18 cellular contexts compared by ENCODE assay signal in the genomic region with DNA sequence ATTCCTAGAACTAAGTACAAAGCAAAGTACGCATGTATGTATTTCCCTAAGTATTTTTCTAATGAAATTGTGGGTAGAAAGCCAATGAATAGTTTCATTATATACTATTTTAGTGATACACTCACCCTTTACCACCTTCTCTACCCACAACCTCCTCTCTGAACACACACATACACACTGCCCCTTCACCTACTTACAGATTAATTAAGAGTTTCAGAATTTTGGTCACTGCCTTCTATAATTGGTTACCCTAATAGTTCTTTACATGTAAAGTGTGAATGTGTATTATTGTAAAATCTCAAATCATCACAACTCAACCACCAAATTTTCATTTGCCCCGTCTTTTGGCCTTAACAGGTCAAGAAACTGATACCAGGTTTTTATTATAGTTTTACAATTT. TPM values are rescaled to one million over a fixed set of nuclear protein-coding genes. Genes with fewer than 3 reads are reported as not detected.
A peak's percentile ranks its signal among the peaks of the same experiment; 100 is the strongest.
DNase-seq lines count a peak whose midpoint lies in the region; ATAC-seq, FAIRE-seq and TF ChIP-seq lines count a peak whose summit lies in the region.
"Had no signal": no experiment of that assay in that cellular context is flagged by ENCODE, and none has a peak within 500 bp of the region (broad histone marks: within the 10 kb centered on the region; RNA-seq: fewer than 3 reads in every experiment).

No MANE protein-coding gene starts in this region.

- TF ChIP-seq RAD21 in GM12878 (IDR thresholded peaks at IDR 0.05; ENCODE audit: insufficient read depth, low read depth, low read length), result no peak

- CTCF ChIA-PET in Calu3 (lab: Charles Lee), result no interaction called here
- CTCF ChIA-PET in GM12878 (lab: Yijun Ruan, JAX), result interaction anchor here (1.3 to 8.0 kb wide), 3 partner anchors 26 to 257 kb away, joined by 3 to 128 read pairs (median 8); no protein-coding TSS in a partner anchor

- H3K27ac ChIP-seq in GM12878 (ENCODE audit: control insufficient read depth, insufficient read depth), result no peak overlapping the region
- H3K27ac ChIP-seq: HL-60 had no signal

- H3K79me2 ChIP-seq in GM12878 (ENCODE audit: control insufficient read depth, insufficient read depth, low read length), result no peaks in the 10 kb centered on the region

- TF ChIP-seq POLR2A in GM12878 (IDR thresholded peaks at IDR 0.05; ENCODE audit: low read depth, low read length), result no peak

- no peaks in the 10 kb centered on the region for H3K9me3 Mint-ChIP-seq in Calu3 (ENCODE audit: low read depth, unreplicated experiment)
- no peaks in the 10 kb centered on the region for H3K9me3 Mint-ChIP-seq in osteocyte (ENCODE audit: unreplicated experiment)
- no peaks in the 10 kb centered on the region for H3K9me3 Mint-ChIP-seq in type B pancreatic cell
- H3K9me3 Mint-ChIP-seq: CD4-positive, CD25-positive, alpha-beta regulatory T cell; CD8-positive, alpha-beta memory T cell; GM23338 had no signal

- TF ChIP-seq CTCF in Calu3 (IDR thresholded peaks at IDR 0.05; ENCODE audit: unreplicated experiment), result no peak
- no peak for TF ChIP-seq CTCF in GM12878 (IDR thresholded peaks at IDR 0.05 in 2 of 3, conservative IDR thresholded peaks at IDR 0.05 in 1 of 3; ENCODE audit: control insufficient read depth in 2 of 3, extremely low read depth in 1 of 3, insufficient read depth in 1 of 3, low read depth in 3 of 3, low read length in 3 of 3)
- no peak for TF ChIP-seq CTCF in osteocyte (IDR thresholded peaks at IDR 0.05)
- no peak for TF ChIP-seq CTCF in type B pancreatic cell (conservative IDR thresholded peaks at IDR 0.05)

- no peak overlapping the region for H3K4me3 ChIP-seq in GM12878
- H3K4me3 ChIP-seq: GM23338 had no signal

- peak in 1 of 2 experiments; percentile 23; a peak in 1 of 4 replicates for TF ChIP-seq EP300 in GM12878 (IDR thresholded peaks at IDR 0.05; ENCODE audit: borderline replicate concordance in 1 of 2, control insufficient read depth in 1 of 2, low read depth in 2 of 2, low read length in 2 of 2)

- 50% methylated on average over 2 of the region's 2 CpGs for WGBS in GM12878 (ENCODE audit: insufficient coverage, insufficient replicate concordance, low lambda C conversion rate, missing lambda C conversion rate)

- H2AFZ ChIP-seq in GM12878 (ENCODE audit: control insufficient read depth, low read depth, low read length), result no peak overlapping the region
- H2AFZ ChIP-seq: GM23338 had no signal

- RAD21 ChIA-PET in GM12878 (lab: Charles Lee; ENCODE audit: unreplicated experiment), result interaction anchor here (9.3 kb wide), 1 partner anchor 220 kb away, joined by 111 read pairs; no protein-coding TSS in a partner anchor

- H4K20me1 ChIP-seq in GM12878 (ENCODE audit: control insufficient read depth, insufficient read depth), result no peaks in the 10 kb centered on the region

- H3K27ac Mint-ChIP-seq in Calu3 (ENCODE audit: unreplicated experiment) (peak overlapping the region; percentile 10), osteocyte (ENCODE audit: unreplicated experiment) (peak overlapping the region; percentile 56), type B pancreatic cell (peak overlapping the region; percentile 5)
- H3K27ac Mint-ChIP-seq: CD4-positive, CD25-positive, alpha-beta regulatory T cell; GM23338 had no signal

- H3K4me1 Mint-ChIP-seq in Calu3 (ENCODE audit: low read depth, unreplicated experiment), result peaks cover 53% of the 10 kb centered on the region
- H3K4me1 Mint-ChIP-seq in osteocyte (ENCODE audit: unreplicated experiment), result peaks cover 69% of the 10 kb centered on the region
- H3K4me1 Mint-ChIP-seq in type B pancreatic cell (ENCODE audit: unreplicated experiment), result peaks cover 47% of the 10 kb centered on the region

- no peak overlapping the region for H3K4me2 ChIP-seq in GM12878 (ENCODE audit: control insufficient read depth, insufficient read depth)
- H3K4me2 ChIP-seq: GM23338 had no signal

- SMC1A ChIA-PET in GM12878 (lab: Charles Lee; ENCODE audit: uncharacterized antibody, unreplicated experiment), result interaction anchor here (0.6 to 5.7 kb wide), 4 partner anchors 17 to 257 kb away, joined by 3 to 90 read pairs (median 4); no protein-coding TSS in a partner anchor

- no peaks in the 10 kb centered on the region for H3K4me1 ChIP-seq in GM12878 (ENCODE audit: control insufficient read depth, insufficient read depth, low read length)
- H3K4me1 ChIP-seq: BE2C had no signal

- in situ Hi-C loops in GM12878 (cut with MboI), result loop anchor here (25.0 kb wide), 1 partner anchor 549 kb away; no protein-coding TSS in a partner anchor

- H3K4me3 Mint-ChIP-seq in Calu3 (ENCODE audit: low read depth, unreplicated experiment), result no peak overlapping the region
- H3K4me3 Mint-ChIP-seq in osteocyte (ENCODE audit: unreplicated experiment), result no peak overlapping the region
- no peak overlapping the region for H3K4me3 Mint-ChIP-seq in type B pancreatic cell
- H3K4me3 Mint-ChIP-seq: CD4-positive, CD25-positive, alpha-beta regulatory T cell; CD8-positive, alpha-beta memory T cell; GM23338 had no signal

- H3K27me3 Mint-ChIP-seq in Calu3 (ENCODE audit: unreplicated experiment), result no peaks in the 10 kb centered on the region
- H3K27me3 Mint-ChIP-seq in osteocyte (ENCODE audit: unreplicated experiment), result no peaks in the 10 kb centered on the region
- no peaks in the 10 kb centered on the region for H3K27me3 Mint-ChIP-seq in type B pancreatic cell

- FAIRE-seq in GM12878 (lab: Jason Lieb, UNC), result no peak
- FAIRE-seq: H54 had no signal

- intact Hi-C loops in Calu3 (cut with micrococcal nuclease; ENCODE audit: unreplicated experiment), result no loop called here
- intact Hi-C loops in GM12878 (cut with micrococcal nuclease; ENCODE audit: unreplicated experiment), result loop anchor here (10.0 kb wide), 1 partner anchor 531 kb away; no protein-coding TSS in a partner anchor

- H3K36me3 Mint-ChIP-seq in Calu3 (ENCODE audit: insufficient read depth, unreplicated experiment) (peaks cover 64% of the 10 kb centered on the region), osteocyte (ENCODE audit: unreplicated experiment) (peaks cover 33% of the 10 kb centered on the region), type B pancreatic cell (peaks cover 37% of the 10 kb centered on the region)

- no peaks in the 10 kb centered on the region for H3K36me3 ChIP-seq in GM12878 (ENCODE audit: control insufficient read depth in 2 of 2, insufficient read depth in 2 of 2, low read length in 1 of 2)

- BruUV-seq in Calu3 (replicated peaks; lab: Mats Ljungman, UMichigan), result no TSS peak
- no TSS peak for BruUV-seq in GM12878 (replicated peaks; lab: Mats Ljungman, UMichigan)

- POLR2A ChIA-PET in GM12878 (lab: Charles Lee), result no interaction called here

- H3K9ac ChIP-seq in GM12878 (ENCODE audit: control insufficient read depth, insufficient read depth, low read length), result no peak overlapping the region

- peak; percentile 53 for ATAC-seq in GM12878
- no peak for ATAC-seq in HG03469 (IDR thresholded peaks at IDR 0.05; ENCODE audit: unreplicated experiment)
- ATAC-seq in GM21786 (IDR thresholded peaks at IDR 0.05; ENCODE audit: unreplicated experiment), result no peak
- ATAC-seq: GM23338 had no signal

- no peaks in the 10 kb centered on the region for H3K27me3 ChIP-seq in GM12878 (replicated peaks in 1 of 2; ENCODE audit: control insufficient read depth in 2 of 2, insufficient read depth in 2 of 2, low read length in 1 of 2)
- H3K27me3 ChIP-seq: BE2C had no signal

- DNase-seq in Calu3 (no peak), GM12878 (ENCODE audit: low read depth, low spot score) (no peak), osteocyte (ENCODE audit: extremely low spot score, unreplicated experiment) (no peak), type B pancreatic cell (ENCODE audit: extremely low spot score, unreplicated experiment) (no peak)
- DNase-seq: BE2C; C1 segment of cervical spinal cord; CD4-positive, CD25-positive, alpha-beta regulatory T cell; CD8-positive, alpha-beta memory T cell; COR-L47; DMS153; DMS79; GDM1; HCEC 1CT had no signal

- no peaks in the 10 kb centered on the region for H3K9me3 ChIP-seq in GM12878 (replicated peaks; ENCODE audit: control insufficient read depth, insufficient read depth, low read length)
- H3K9me3 ChIP-seq: BE2C had no signal

TF ChIP-seq in GM12878, 131 proteins besides CTCF, POLR2A, EP300 and RAD21 (continues in another document):
- TF ChIP-seq IKZF2 (IDR thresholded peaks at IDR 0.05) (0 out of 4 replicates have a peak, but pooled peaks of 1 of the 2 experiments have one; percentile 9), NR2F1 (conservative IDR thresholded peaks at IDR 0.05) (peak; percentile 72), CEBPB (IDR thresholded peaks at IDR 0.05; ENCODE audit: borderline replicate concordance in 1 of 2, low read depth in 2 of 2, low read length in 2 of 2) (no peak)
- TF ChIP-seq, protein P1, sequence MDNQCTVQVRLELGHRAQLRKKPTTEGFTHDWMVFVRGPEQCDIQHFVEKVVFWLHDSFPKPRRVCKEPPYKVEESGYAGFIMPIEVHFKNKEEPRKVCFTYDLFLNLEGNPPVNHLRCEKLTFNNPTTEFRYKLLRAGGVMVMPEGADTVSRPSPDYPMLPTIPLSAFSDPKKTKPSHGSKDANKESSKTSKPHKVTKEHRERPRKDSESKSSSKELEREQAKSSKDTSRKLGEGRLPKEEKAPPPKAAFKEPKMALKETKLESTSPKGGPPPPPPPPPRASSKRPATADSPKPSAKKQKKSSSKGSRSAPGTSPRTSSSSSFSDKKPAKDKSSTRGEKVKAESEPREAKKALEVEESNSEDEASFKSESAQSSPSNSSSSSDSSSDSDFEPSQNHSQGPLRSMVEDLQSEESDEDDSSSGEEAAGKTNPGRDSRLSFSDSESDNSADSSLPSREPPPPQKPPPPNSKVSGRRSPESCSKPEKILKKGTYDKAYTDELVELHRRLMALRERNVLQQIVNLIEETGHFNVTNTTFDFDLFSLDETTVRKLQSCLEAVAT (IDR thresholded peaks at IDR 0.05), result no peak

RNA-seq across cellular contexts. Expression of a gene that starts 7.2 kb away (rescaled TPM):
- 219 and 225 TPM in 2 replicates for total RNA-seq in Calu3 (2022)
- 31.9 TPM in 2 replicates for total RNA-seq in GM12878 (2013; cell fraction: nucleolus; rRNA removed)
- total RNA-seq in GM12878 (2014; rRNA removed), result 3.1 and 3.2 TPM in 2 replicates
- 4.7 and 5.6 TPM in 2 replicates for total RNA-seq in GM12878 (2014; rRNA removed; fragmentation: Illumina TruSeq; extraction: Trizol)
- 3.9 and 4.2 TPM in 2 replicates for total RNA-seq in GM12878 (2021)
- polyA plus RNA-seq in GM12878 (2011; ENCODE audit: low read depth), result 3.5 TPM
- polyA plus RNA-seq in GM12878 (2011; rRNA removed), result 78.9 and 107 TPM in 2 replicates
- polyA plus RNA-seq in GM12878 (2011; cell fraction: cytosol; rRNA removed), result 26.2 and 38.0 TPM in 2 replicates
- 34.0 and 45.8 TPM in 2 replicates for polyA plus RNA-seq in GM12878 (2011; cell fraction: nucleus; rRNA removed)
- 6.6 and 7.0 TPM in 2 replicates for polyA plus RNA-seq in GM12878 (2012)
- polyA plus RNA-seq in GM12878 (2014; fragmentation: Illumina TruSeq; extraction: Trizol), result 4.4 and 7.7 TPM in 2 replicates
- 1 to 10 TPM; 4.9 to 6.7 TPM for polyA plus RNA-seq in GM12878 (2014; fragmentation: Nextera tagmentation; extraction: Ambion mirVana)
- polyA plus RNA-seq in GM12878 (2014; rRNA removed), result 4.5 and 4.6 TPM in 2 replicates
- 10 to 100 TPM in 1 of 2 experiments, 1 to 10 TPM in 1; 8.9 to 11.2 TPM for polyA plus RNA-seq in GM12878 (2016; fragmentation: Nextera tagmentation; extraction: Ambion mirVana)
- polyA minus RNA-seq in GM12878 (2011; rRNA and poly(A)+ RNA removed), result 27.6 and 43.3 TPM in 2 replicates
- polyA minus RNA-seq in GM12878 (2011; cell fraction: cytosol; rRNA and poly(A)+ RNA removed), result 4.8 and 14.1 TPM in 2 replicates
- 23.6 and 25.4 TPM in 2 replicates for polyA minus RNA-seq in GM12878 (2011; cell fraction: nucleus; rRNA and poly(A)+ RNA removed)
- total RNA-seq in osteocyte, result 429 and 447 TPM in 2 replicates
- total RNA-seq in type B pancreatic cell (ENCODE audit: low replicate concordance), result 198 and 369 TPM in 2 replicates

Comparison
In these comparisons a context has a peak if more than half of its experiments do, and no peak if none do; other contexts are left out.
1. H3K27ac Mint-ChIP-seq: peak in every context shown above with its lines; median percentile 56 in osteocyte; 10 in Calu3; 5 in type B pancreatic cell.